21 cellular contexts compared by ENCODE assay signal in genomic region chr5:154330097-154330667, GRCh38.
"Had no signal": no experiment of that assay in that cellular context is flagged by ENCODE, and none has a peak within 500 bp of the region (broad histone marks: within the 10 kb centered on the region; RNA-seq: fewer than 3 reads in every experiment).

No MANE protein-coding gene starts in this region.

- H3K4me2 ChIP-seq: KMS-11, SK-N-SH had no signal

- ATAC-seq: Panc1, T-cell had no signal

- H3K9ac ChIP-seq: KMS-11, SK-N-SH had no signal

- DNase-seq: IMR-90, Kasumi-1, MV-4-11, NCI-H1048, NCI-H146, NCI-H1694 treated with DMSO at 0.1 percent for 48 hours, NCI-H1930, NCI-H2107, NCI-H226, NCI-H446, NCI-H510A, NCI-H524 treated with DMSO at 0.1 percent for 48 hours, NCI-H69, NCI-H774, SHP77, SK-N-SH, SW 1271, T-cell had no signal

- H3K9me3 ChIP-seq: SK-N-SH had no signal

- H3K27ac ChIP-seq: KMS-11, RWPE1 had no signal
